ENCODE assay signal across 8 cellular contexts in the genomic region with DNA sequence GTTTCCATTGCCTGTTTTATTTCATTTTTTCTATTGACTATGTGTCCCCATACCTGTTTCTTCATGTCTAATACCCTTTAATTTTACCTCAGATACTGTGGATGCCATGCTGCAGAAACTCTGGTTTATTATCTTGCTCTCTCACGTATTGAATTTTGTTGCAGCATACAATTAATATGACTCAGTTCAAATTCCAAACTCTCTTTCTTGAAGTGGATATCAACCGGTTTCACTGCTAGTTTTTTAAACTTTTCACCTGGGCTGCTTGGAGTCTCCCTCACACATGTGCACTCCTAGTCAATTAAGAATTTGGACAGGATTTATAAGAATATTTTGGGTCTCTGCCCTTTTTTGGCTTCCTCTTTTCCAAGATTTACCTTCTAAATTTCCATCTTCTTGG.
"Had no signal": no experiment of that assay in that cellular context is flagged by ENCODE, and none has a peak within 500 bp of the region (broad histone marks: within the 10 kb centered on the region; RNA-seq: fewer than 3 reads in every experiment).

No MANE protein-coding gene starts in this region.

- H3K4me3 ChIP-seq: GM23338, K562 had no signal

- H2AFZ ChIP-seq: GM23338 had no signal

- DNase-seq: H9, HCEC 1CT, IMR-90 had no signal

- H3K4me2 ChIP-seq: GM23338 had no signal

- ATAC-seq: GM23338, K562 had no signal

- FAIRE-seq: H1, H54, HTR-8/SVneo, K562 had no signal
